ENCODE assay signal across 9 cellular contexts in genomic region chr17:28372203-28372944, GRCh38. TPM values are rescaled to one million over a fixed set of nuclear protein-coding genes. Genes with fewer than 3 reads are reported as not detected.
A peak's percentile ranks its signal among the peaks of the same experiment; 100 is the strongest.
DNase-seq lines count a peak whose midpoint lies in the region; ATAC-seq, FAIRE-seq and TF ChIP-seq lines count a peak whose summit lies in the region.
"Had no signal": no experiment of that assay in that cellular context is flagged by ENCODE, and none has a peak within 500 bp of the region (broad histone marks: within the 10 kb centered on the region; RNA-seq: fewer than 3 reads in every experiment).

No MANE protein-coding gene starts in this region.

- H2BK120ac ChIP-seq in mesendoderm (ENCODE audit: low read depth, low read length): no peak overlapping the region

- TF ChIP-seq POLR2A in tibial nerve (IDR thresholded peaks at IDR 0.05): no peak

- H2BK15ac ChIP-seq in mesendoderm (replicated peaks; ENCODE audit: low read depth): no peak overlapping the region

- FAIRE-seq in urothelium cell line (lab: Jason Lieb, UNC): no peak

- no peaks in the 10 kb centered on the region for H3K79me1 ChIP-seq in mesendoderm (ENCODE audit: low read length)

- peak overlapping the region; percentile 81 for H3K56ac ChIP-seq in mesendoderm (ENCODE audit: low read length)

- H3K4me2 ChIP-seq in mesendoderm (ENCODE audit: low read length): peak overlapping the region; percentile 49

- H4K5ac ChIP-seq in mesendoderm (ENCODE audit: low read length): no peak overlapping the region

- no CpG with 5 or more reads among the region's 53 CpGs for WGBS in mesendoderm (ENCODE audit: extremely low coverage, insufficient coverage, low lambda C conversion rate)
- WGBS in tibial nerve, 2 donors: 10 to 13% methylated on average over 34 to 49 of the region's 53 CpGs

- ATAC-seq in GM21390 (IDR thresholded peaks at IDR 0.05; ENCODE audit: unreplicated experiment) (peak; percentile 12), GM19023 (IDR thresholded peaks at IDR 0.05; ENCODE audit: unreplicated experiment) (no peak)

- H3K18ac ChIP-seq in mesendoderm (ENCODE audit: low read length): no peak overlapping the region

- no peaks in the 10 kb centered on the region for H3K36me3 ChIP-seq in mesendoderm (ENCODE audit: control insufficient read depth, insufficient read depth, low read length)
- H3K36me3 ChIP-seq in tibial nerve: peaks cover 0 to 12% (median 0%) of the 10 kb centered on the region in 3 donors

- TF ChIP-seq CTCF in tibial nerve (IDR thresholded peaks at IDR 0.05): no peak

- peak overlapping the region; percentile 46 for H3K9ac ChIP-seq in mesendoderm (ENCODE audit: low read length)

- no peak overlapping the region for H2AK5ac ChIP-seq in mesendoderm (ENCODE audit: low read length)

- no peak overlapping the region for H2BK5ac ChIP-seq in mesendoderm (ENCODE audit: low read length)

- H3K27ac ChIP-seq in caudate nucleus (ENCODE audit: low read depth, low read length) (peak overlapping the region; percentile 72), mesendoderm (ENCODE audit: low read depth, low read length) (no peak overlapping the region), tibial nerve (peak overlapping the region in 3 of 4 donors; percentile 28 to 73 (median 67))

- DNase-seq in D341Med (ENCODE audit: low spot score) (peak; percentile 86), NCI-H748 treated with DMSO at 0.1 percent for 48 hours (lab: John Stamatoyannopoulos, UW) (peak; percentile 24), caudate nucleus (lab: John Stamatoyannopoulos, UW) (peak in 21 of 61 donors; percentile 9 to 69 (median 42)), mesendoderm (peak; percentile 43), tibial nerve (ENCODE audit: low spot score in 2 of 2) (no peak), urothelium cell line (ENCODE audit: low spot score) (no peak)

- H3K27me3 ChIP-seq in mesendoderm (ENCODE audit: insufficient read depth, low read length, poor library complexity) (peaks cover 12% of the 10 kb centered on the region), tibial nerve (no peaks in the 10 kb centered on the region)

- no peak overlapping the region for H3K4ac ChIP-seq in mesendoderm (ENCODE audit: low read depth, low read length)

- no peak overlapping the region for H3K23ac ChIP-seq in mesendoderm (ENCODE audit: low read length)

- no peaks in the 10 kb centered on the region for H3K79me2 ChIP-seq in mesendoderm (ENCODE audit: control insufficient read depth, insufficient read depth, low read length)

- no peaks in the 10 kb centered on the region for H3K9me3 ChIP-seq in tibial nerve

- H3K4me1 ChIP-seq in mesendoderm (ENCODE audit: control insufficient read depth, low read depth, low read length) (peaks cover 4% of the 10 kb centered on the region), tibial nerve (peaks cover 0 to 36% (median 17%) of the 10 kb centered on the region in 4 donors)

- H4K8ac ChIP-seq in mesendoderm (ENCODE audit: low read depth, low read length): no peak overlapping the region

- H3K4me3 ChIP-seq in mesendoderm (ENCODE audit: low read length) (no peak overlapping the region), tibial nerve (peak overlapping the region; percentile 46 to 69 (median 60))

- TF ChIP-seq EP300 in tibial nerve (IDR thresholded peaks at IDR 0.05): no peak

RNA-seq across cellular contexts. Expression of gene SARM1, which starts 0.9 kb away (rescaled TPM):
- 2.2 TPM for polyA plus RNA-seq in mesendoderm (2013, experiment 1 of 2)
- 2.6 TPM for polyA plus RNA-seq in mesendoderm (2013, experiment 2 of 2)
- 10 to 100 TPM in 2 of 4 donors, 1 to 10 TPM in 2; 5.4 to 18.6 (median 13.8) TPM for total RNA-seq in tibial nerve

RNA-seq across cellular contexts. Expression of gene VTN, which starts 2.3 kb away (rescaled TPM):
- polyA plus RNA-seq in mesendoderm (2013, experiment 1 of 2): not detected
- polyA plus RNA-seq in mesendoderm (2013, experiment 2 of 2): 0.04 TPM
- 10 to 100 TPM in 1 of 4 donors, 1 to 10 TPM in 2, under 1 TPM in 1; 0.90 to 22.7 (median 1.8) TPM for total RNA-seq in tibial nerve

RNA-seq across cellular contexts. Expression of gene SEBOX, which starts 7.4 kb away (rescaled TPM):
- not detected for polyA plus RNA-seq in mesendoderm (2013, experiment 1 of 2)
- polyA plus RNA-seq in mesendoderm (2013, experiment 2 of 2): not detected
- total RNA-seq in tibial nerve: not detected
- total RNA-seq: T-helper 1 cell treated with Interleukin-12 subunit alpha and Interleukin-12 subunit beta and Interleukin-4 antibody, amounts not matched to agents 30 ng/mL and 1 ng/mL, for 36 hours had no signal

RNA-seq across cellular contexts. Expression of gene POLDIP2, which starts 15.0 kb away (rescaled TPM):
- 70.0 TPM for polyA plus RNA-seq in mesendoderm (2013, experiment 1 of 2)
- 71.5 TPM for polyA plus RNA-seq in mesendoderm (2013, experiment 2 of 2)
- 10 to 100 TPM; 56.5 to 87.9 (median 66.6) TPM for total RNA-seq in tibial nerve

RNA-seq across cellular contexts. Expression of gene SLC46A1, which starts 33.6 kb away (rescaled TPM):
- polyA plus RNA-seq in mesendoderm (2013, experiment 1 of 2): 7.0 TPM
- polyA plus RNA-seq in mesendoderm (2013, experiment 2 of 2): 6.5 TPM
- 10 to 100 TPM in 1 of 4 donors, 1 to 10 TPM in 3; 5.0 to 10.8 (median 6.4) TPM for total RNA-seq in tibial nerve

Comparison
In these comparisons a context has a peak if more than half of its experiments do, and no peak if none do; other contexts are left out.
1. DNase-seq: peak in D341Med (single experiment), NCI-H748 treated with DMSO at 0.1 percent for 48 hours (single experiment) and mesendoderm (single experiment); none in tibial nerve (0 of 2) and urothelium cell line (single experiment).